1 cellular context compared by ENCODE assay signal in genomic region chr1:1318131-1318652, GRCh38.
TF ChIP-seq lines count a peak whose summit lies in the region.

No MANE protein-coding gene starts in this region.

TF ChIP-seq in K562, 482 proteins besides CTCF, POLR2A, EP300 and RAD21 (continued from another document):
- TF ChIP-seq SFPQ (IDR thresholded peaks at IDR 0.05; ENCODE audit: low read depth, low read length) (no peak), ZBTB7A (IDR thresholded peaks at IDR 0.05; ENCODE audit: borderline replicate concordance, control insufficient read depth, low read depth, low read length) (no peak), ZNF586 (CRISPR knock-in tag; conservative IDR thresholded peaks at IDR 0.05) (no peak), ZNF263 (CRISPR knock-in tag; IDR thresholded peaks at IDR 0.05; ENCODE audit: borderline replicate concordance) (no peak)
- TF ChIP-seq, protein P1, sequence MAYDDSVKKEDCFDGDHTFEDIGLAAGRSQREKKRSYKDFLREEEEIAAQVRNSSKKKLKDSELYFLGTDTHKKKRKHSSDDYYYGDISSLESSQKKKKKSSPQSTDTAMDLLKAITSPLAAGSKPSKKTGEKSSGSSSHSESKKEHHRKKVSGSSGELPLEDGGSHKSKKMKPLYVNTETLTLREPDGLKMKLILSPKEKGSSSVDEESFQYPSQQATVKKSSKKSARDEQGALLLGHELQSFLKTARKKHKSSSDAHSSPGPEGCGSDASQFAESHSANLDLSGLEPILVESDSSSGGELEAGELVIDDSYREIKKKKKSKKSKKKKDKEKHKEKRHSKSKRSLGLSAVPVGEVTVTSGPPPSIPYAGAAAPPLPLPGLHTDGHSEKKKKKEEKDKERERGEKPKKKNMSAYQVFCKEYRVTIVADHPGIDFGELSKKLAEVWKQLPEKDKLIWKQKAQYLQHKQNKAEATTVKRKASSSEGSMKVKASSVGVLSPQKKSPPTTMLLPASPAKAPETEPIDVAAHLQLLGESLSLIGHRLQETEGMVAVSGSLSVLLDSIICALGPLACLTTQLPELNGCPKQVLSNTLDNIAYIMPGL (CRISPR knock-in tag; IDR thresholded peaks at IDR 0.05), result no peak
